ENCODE assay signal across 30 cellular contexts in genomic region chr5:124537136-124537919, GRCh38.
DNase-seq lines count a peak whose midpoint lies in the region; ATAC-seq, FAIRE-seq and TF ChIP-seq lines count a peak whose summit lies in the region.
"Had no signal": no experiment of that assay in that cellular context is flagged by ENCODE, and none has a peak within 500 bp of the region (broad histone marks: within the 10 kb centered on the region; RNA-seq: fewer than 3 reads in every experiment).

No MANE protein-coding gene starts in this region.

- ATAC-seq in pancreas: no peak
- ATAC-seq: activated CD8-positive, alpha-beta T cell treated with anti-CD3 and anti-CD28 coated beads, Interleukin-2, amount 10 ng/mL, durations not matched to agents 7 days and 5 days; activated T-helper 17 cell treated with anti-CD3 and anti-CD28 coated beads, Interleukin-2, amount 50 U/mL, for 72 hours; body of pancreas; gastroesophageal sphincter; natural killer cell; stimulated activated naive CD8-positive, alpha-beta T cell treated with anti-CD3 and anti-CD28 coated beads, Interleukin-15, amount 100 ng/mL, for 72 hours had no signal

- peak; percentile 58 for DNase-seq in RPMI7951 (ENCODE audit: low read depth)
- peak; percentile 92 to 95 for DNase-seq in dermis microvascular lymphatic vessel endothelial cell (ENCODE audit: low read depth in 2 of 2)
- DNase-seq in lung microvascular endothelial cell (ENCODE audit: low read depth in 2 of 2): peak; percentile 9 to 96
- DNase-seq in NCI-H748 treated with DMSO at 0.1 percent for 48 hours (lab: John Stamatoyannopoulos, UW): no peak
- no peak for DNase-seq in pancreas
- DNase-seq in NCI-H1694 treated with DMSO at 0.1 percent for 48 hours (lab: John Stamatoyannopoulos, UW): no peak
- no peak for DNase-seq in SHP77 treated with DMSO at 0.1 percent for 48 hours (lab: John Stamatoyannopoulos, UW)
- DNase-seq: activated CD4-positive, alpha-beta T cell treated with anti-CD3 and anti-CD28 coated beads for 1 hour; activated CD8-positive, alpha-beta T cell treated with anti-CD3 and anti-CD28 coated beads, Interleukin-2, amount 10 ng/mL, durations not matched to agents 7 days and 5 days; activated naive CD4-positive, alpha-beta T cell treated with anti-CD3 and anti-CD28 coated beads, Interleukin-2, amount 50 U/mL, for 16 hours; body of pancreas; GM23248; left ventricle myocardium superior; natural killer cell; NCI-H1092; NCI-H1694; NCI-H2171 treated with DMSO at 0.1 percent for 48 hours; NCI-H510A treated with DMSO at 0.1 percent for 48 hours; NK-92 treated with Interleukin-12 subunit alpha and Interleukin-12 subunit beta, amount 100 ng/mL, for 24 hours; PC-9; SHP77; stimulated activated CD8-positive, alpha-beta memory T cell treated with anti-CD3 and anti-CD28 coated beads, Interleukin-4, amount 100 ng/mL, for 48 hours; stimulated activated naive CD8-positive, alpha-beta T cell treated with anti-CD3 and anti-CD28 coated beads, Interleukin-15, amount 100 ng/mL, for 72 hours; tibial artery had no signal

- H3K27me3 ChIP-seq in skeletal muscle tissue (ENCODE audit: control insufficient read depth in 3 of 3, insufficient read depth in 3 of 3, low read length in 3 of 3) (no peaks in the 10 kb centered on the region), pancreas (no peaks in the 10 kb centered on the region)
- H3K27me3 ChIP-seq: BLaER1 treated with 17β-estradiol and CSF1 and Interleukin-3, amounts not matched to agents 10 nM and 100 nM; body of pancreas; gastroesophageal sphincter; tibial artery had no signal

- H3K27ac ChIP-seq in skeletal muscle tissue (ENCODE audit: low read depth, low read length) (peak overlapping the region; percentile 67), pancreas (no peak overlapping the region)
- H3K27ac ChIP-seq: body of pancreas, gastroesophageal sphincter, GM23248, PC-9 had no signal

- intact Hi-C loops in pancreas (cut with DNase I): no loop called here

- H3K4me3 ChIP-seq in skeletal muscle tissue (ENCODE audit: low read length in 3 of 3) (no peak overlapping the region), pancreas (no peak overlapping the region)
- H3K4me3 ChIP-seq: BLaER1 treated with 17β-estradiol and CSF1 and Interleukin-3, amounts not matched to agents 10 nM and 100 nM; body of pancreas; gastroesophageal sphincter; GM23248; PC-9; tibial artery had no signal

- 92 to 93% methylated on average over 9 of the region's 9 CpGs for WGBS in pancreas, 2 donors

- H3K4me1 ChIP-seq in skeletal muscle tissue (ENCODE audit: control insufficient read depth in 3 of 3, insufficient read depth in 3 of 3, low read length in 3 of 3) (peaks cover 0 to 9% (median 3%) of the 10 kb centered on the region in 3 donors), pancreas (no peaks in the 10 kb centered on the region)
- H3K4me1 ChIP-seq: body of pancreas, gastroesophageal sphincter, tibial artery had no signal

- no peak for TF ChIP-seq CTCF in pancreas (IDR thresholded peaks at IDR 0.05)

- H3K36me3 ChIP-seq in skeletal muscle tissue (ENCODE audit: control insufficient read depth in 3 of 3, insufficient read depth in 3 of 3, low read length in 3 of 3) (no peaks in the 10 kb centered on the region), pancreas (no peaks in the 10 kb centered on the region)
- H3K36me3 ChIP-seq: BLaER1 treated with 17β-estradiol and CSF1 and Interleukin-3, amounts not matched to agents 10 nM and 100 nM; gastroesophageal sphincter; tibial artery had no signal

- FAIRE-seq in pancreas (lab: Jason Lieb, UNC): no peak
- FAIRE-seq: endometrium, GM18507 had no signal

- H3K9ac ChIP-seq in skeletal muscle tissue (ENCODE audit: low read depth in 1 of 3, low read length in 3 of 3): no peak overlapping the region
- H3K9ac ChIP-seq: BLaER1 treated with 17β-estradiol and CSF1 and Interleukin-3, amounts not matched to agents 10 nM and 100 nM; GM23248 had no signal

- no peaks in the 10 kb centered on the region for H3K9me3 ChIP-seq in skeletal muscle tissue (ENCODE audit: control insufficient read depth in 3 of 3, low read length in 3 of 3)
- H3K9me3 ChIP-seq in pancreas: no peaks in the 10 kb centered on the region
- H3K9me3 ChIP-seq: body of pancreas, gastroesophageal sphincter, tibial artery had no signal

Comparison
In these comparisons a context has a peak if more than half of its experiments do, and no peak if none do; other contexts are left out.
1. DNase-seq: peak in RPMI7951 (single experiment), dermis microvascular lymphatic vessel endothelial cell (2 of 2) and lung microvascular endothelial cell (2 of 2); none in NCI-H748 treated with DMSO at 0.1 percent for 48 hours (single experiment), pancreas (0 of 6), NCI-H1694 treated with DMSO at 0.1 percent for 48 hours (single experiment) and SHP77 treated with DMSO at 0.1 percent for 48 hours (single experiment).